In the genomic region with DNA sequence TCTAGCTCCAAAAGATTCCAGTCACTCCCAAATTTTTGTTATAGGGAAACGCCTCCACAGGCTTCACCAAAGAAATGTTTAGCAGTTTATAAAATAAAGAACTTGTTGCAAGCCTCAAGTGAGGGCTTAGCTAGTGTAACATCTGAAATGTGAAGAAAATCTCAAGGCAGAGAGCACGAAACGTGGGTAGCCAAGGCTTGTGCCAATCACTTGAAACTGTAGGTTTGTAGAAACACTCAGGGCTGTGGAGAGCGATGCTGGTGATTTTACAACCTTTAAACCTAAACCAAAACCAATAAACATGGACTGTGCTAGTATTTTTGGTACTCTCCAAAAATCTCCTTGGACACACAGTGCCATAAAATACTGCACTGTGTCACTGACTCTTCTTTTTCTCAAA, we compare ENCODE assay signal across 22 cellular contexts.
DNase-seq lines count a peak whose midpoint lies in the region; ATAC-seq and TF ChIP-seq lines count a peak whose summit lies in the region.
"Had no signal": no experiment of that assay in that cellular context is flagged by ENCODE, and none has a peak within 500 bp of the region (broad histone marks: within the 10 kb centered on the region; RNA-seq: fewer than 3 reads in every experiment).

No MANE protein-coding gene starts in this region.

- H3K4me1 Mint-ChIP-seq in activated CD8-positive, alpha-beta T cell treated with anti-CD3 and anti-CD28 coated beads, Interleukin-2, amount 10 ng/mL, durations not matched to agents 7 days and 5 days (ENCODE audit: low read depth), result peaks cover 48% of the 10 kb centered on the region
- H3K4me1 Mint-ChIP-seq in glutamatergic neuron (ENCODE audit: low read depth, unreplicated experiment), result peaks cover 47% of the 10 kb centered on the region
- H3K4me1 Mint-ChIP-seq: stimulated activated memory B cell treated with anti-CD40 and anti-IgM and Interleukin-4, amounts not matched to agents 10 μg/mL and 1 μg/mL and 100 μg/mL, for 72 hours had no signal

- H3K4me3 ChIP-seq in right atrium auricular region, result no peak overlapping the region
- no peak overlapping the region for H3K4me3 ChIP-seq in heart left ventricle
- H3K4me3 ChIP-seq in uterus, result no peak overlapping the region
- H3K4me3 ChIP-seq: colonic mucosa, GM23338, prostate gland, tibial artery had no signal

- CTCF ChIA-PET in activated CD8-positive, alpha-beta T cell treated with anti-CD3 and anti-CD28 coated beads, Interleukin-2, amount 10 ng/mL, durations not matched to agents 7 days and 5 days (lab: Charles Lee), result interaction anchor here (0.8 to 2.1 kb wide), 6 partner anchors 13 to 328 kb away, joined by 3 to 7 read pairs (median 4); partner anchors contain the start of gene FYN

- H3K36me3 ChIP-seq in right atrium auricular region, result peaks cover 17% of the 10 kb centered on the region
- peaks cover 0 to 54% (median 38%) of the 10 kb centered on the region in 9 donors for H3K36me3 ChIP-seq in heart left ventricle
- no peaks in the 10 kb centered on the region for H3K36me3 ChIP-seq in uterus
- H3K36me3 ChIP-seq: colonic mucosa, prostate gland had no signal

- H3K4me3 Mint-ChIP-seq in activated CD8-positive, alpha-beta T cell treated with anti-CD3 and anti-CD28 coated beads, Interleukin-2, amount 10 ng/mL, durations not matched to agents 7 days and 5 days, result no peak overlapping the region
- H3K4me3 Mint-ChIP-seq in glutamatergic neuron (ENCODE audit: unreplicated experiment), result no peak overlapping the region
- H3K4me3 Mint-ChIP-seq: GM23338; stimulated activated memory B cell treated with anti-CD40 and anti-IgM and Interleukin-4, amounts not matched to agents 10 μg/mL and 1 μg/mL and 100 μg/mL, for 72 hours had no signal

- H3K27ac Mint-ChIP-seq in activated CD8-positive, alpha-beta T cell treated with anti-CD3 and anti-CD28 coated beads, Interleukin-2, amount 10 ng/mL, durations not matched to agents 7 days and 5 days, result peak overlapping the region; percentile 80
- peak overlapping the region; percentile 15 for H3K27ac Mint-ChIP-seq in glutamatergic neuron (ENCODE audit: unreplicated experiment)
- H3K27ac Mint-ChIP-seq: GM23338; stimulated activated memory B cell treated with anti-CD40 and anti-IgM and Interleukin-4, amounts not matched to agents 10 μg/mL and 1 μg/mL and 100 μg/mL, for 72 hours had no signal

- TF ChIP-seq POLR2A in heart left ventricle (IDR thresholded peaks at IDR 0.05), result no peak
- no peak for TF ChIP-seq POLR2A in uterus (IDR thresholded peaks at IDR 0.05)

- 92 to 95% (median 94%) methylated on average over 4 of the region's 4 CpGs for WGBS in heart left ventricle, 4 donors

- H3K9me3 ChIP-seq in right atrium auricular region (no peaks in the 10 kb centered on the region), heart left ventricle (no peaks in the 10 kb centered on the region), uterus (no peaks in the 10 kb centered on the region)
- H3K9me3 ChIP-seq: colonic mucosa, prostate gland, tibial artery had no signal

- TF ChIP-seq CTCF in right atrium auricular region (IDR thresholded peaks at IDR 0.05), result no peak
- no peak for TF ChIP-seq CTCF in heart left ventricle (IDR thresholded peaks at IDR 0.05)
- no peak for TF ChIP-seq CTCF in glutamatergic neuron (IDR thresholded peaks at IDR 0.05; ENCODE audit: partially characterized antibody, unreplicated experiment)
- TF ChIP-seq CTCF in uterus (IDR thresholded peaks at IDR 0.05), result no peak

- ATAC-seq in heart left ventricle, result no peak
- no peak for ATAC-seq in activated CD8-positive, alpha-beta T cell treated with anti-CD3 and anti-CD28 coated beads, Interleukin-2, amount 10 ng/mL, durations not matched to agents 7 days and 5 days
- ATAC-seq: GM23338; left lobe of liver; PC-3; stimulated activated memory B cell treated with anti-CD40 and anti-IgM and Interleukin-4, amounts not matched to agents 10 μg/mL and 1 μg/mL and 100 μg/mL, for 72 hours had no signal

- intact Hi-C loops in heart left ventricle (cut with DNase I), result loop anchor here in 5 of 10 donors (2.0 to 10.0 kb wide), 4 partner anchors 51 to 161 kb away; partner anchors contain the start of gene FYN (in 5 of the 5)
- intact Hi-C loops in uterus (cut with DNase I; ENCODE audit: low total_unique reads), result loop anchor here (5.0 to 10.0 kb wide), 2 partner anchors 161 to 333 kb away; partner anchors contain the start of gene FYN

- H3K27ac ChIP-seq in right atrium auricular region (peak overlapping the region in 1 of 2 donors; percentile 74), heart left ventricle (peak overlapping the region in 1 of 12 donors; percentile 44), uterus (peak overlapping the region; percentile 62 to 76)
- H3K27ac ChIP-seq: colonic mucosa, prostate gland, tibial artery, VCaP had no signal

- H3K36me3 Mint-ChIP-seq in activated CD8-positive, alpha-beta T cell treated with anti-CD3 and anti-CD28 coated beads, Interleukin-2, amount 10 ng/mL, durations not matched to agents 7 days and 5 days (ENCODE audit: low read depth), result peaks cover 60% of the 10 kb centered on the region
- H3K36me3 Mint-ChIP-seq in glutamatergic neuron (ENCODE audit: unreplicated experiment), result no peaks in the 10 kb centered on the region

- DNase-seq in right atrium auricular region (ENCODE audit: low spot score), result peak; percentile 50
- no peak for DNase-seq in heart left ventricle
- DNase-seq in activated CD8-positive, alpha-beta T cell treated with anti-CD3 and anti-CD28 coated beads, Interleukin-2, amount 10 ng/mL, durations not matched to agents 7 days and 5 days, result no peak
- DNase-seq in glutamatergic neuron, result no peak
- DNase-seq in uterus, result no peak
- DNase-seq in amniotic stem cell (lab: John Stamatoyannopoulos, UW), result no peak
- DNase-seq in ureter (ENCODE audit: low spot score), result no peak
- DNase-seq in 8988T, result no peak
- DNase-seq: brain microvascular endothelial cell, colonic mucosa, COR-L47, DND-41, NCI-H1436 treated with DMSO at 0.1 percent for 48 hours, NCI-H2227 treated with DMSO at 0.1 percent for 48 hours, PC-3, SIG-M5, tibial artery had no signal

- peaks cover 0 to 29% of the 10 kb centered on the region in 2 donors for H3K4me1 ChIP-seq in right atrium auricular region
- H3K4me1 ChIP-seq in heart left ventricle, result peaks cover 3 to 50% (median 30%) of the 10 kb centered on the region in 12 donors
- H3K4me1 ChIP-seq in uterus, result no peaks in the 10 kb centered on the region
- H3K4me1 ChIP-seq: prostate gland had no signal

- no peaks in the 10 kb centered on the region for H3K27me3 Mint-ChIP-seq in activated CD8-positive, alpha-beta T cell treated with anti-CD3 and anti-CD28 coated beads, Interleukin-2, amount 10 ng/mL, durations not matched to agents 7 days and 5 days (ENCODE audit: low read depth)
- peaks cover 5% of the 10 kb centered on the region for H3K27me3 Mint-ChIP-seq in glutamatergic neuron (ENCODE audit: unreplicated experiment)
- H3K27me3 Mint-ChIP-seq: stimulated activated memory B cell treated with anti-CD40 and anti-IgM and Interleukin-4, amounts not matched to agents 10 μg/mL and 1 μg/mL and 100 μg/mL, for 72 hours had no signal

- POLR2A ChIA-PET in activated CD8-positive, alpha-beta T cell treated with anti-CD3 and anti-CD28 coated beads, Interleukin-2, amount 10 ng/mL, durations not matched to agents 7 days and 5 days (lab: Charles Lee), result interaction anchor here (1.1 kb wide), 1 partner anchor 160 kb away, joined by 3 read pairs; the partner anchor contains the start of gene FYN

- H3K27me3 ChIP-seq in right atrium auricular region, result no peaks in the 10 kb centered on the region
- no peaks in the 10 kb centered on the region for H3K27me3 ChIP-seq in heart left ventricle
- no peaks in the 10 kb centered on the region for H3K27me3 ChIP-seq in uterus
- H3K27me3 ChIP-seq: brain microvascular endothelial cell, colonic mucosa, tibial artery had no signal

- no peaks in the 10 kb centered on the region for H3K9me3 Mint-ChIP-seq in activated CD8-positive, alpha-beta T cell treated with anti-CD3 and anti-CD28 coated beads, Interleukin-2, amount 10 ng/mL, durations not matched to agents 7 days and 5 days (ENCODE audit: insufficient read depth)
- H3K9me3 Mint-ChIP-seq in glutamatergic neuron (ENCODE audit: unreplicated experiment), result peaks cover 12% of the 10 kb centered on the region
- H3K9me3 Mint-ChIP-seq: GM23338; stimulated activated memory B cell treated with anti-CD40 and anti-IgM and Interleukin-4, amounts not matched to agents 10 μg/mL and 1 μg/mL and 100 μg/mL, for 72 hours had no signal
